In the genomic region with DNA sequence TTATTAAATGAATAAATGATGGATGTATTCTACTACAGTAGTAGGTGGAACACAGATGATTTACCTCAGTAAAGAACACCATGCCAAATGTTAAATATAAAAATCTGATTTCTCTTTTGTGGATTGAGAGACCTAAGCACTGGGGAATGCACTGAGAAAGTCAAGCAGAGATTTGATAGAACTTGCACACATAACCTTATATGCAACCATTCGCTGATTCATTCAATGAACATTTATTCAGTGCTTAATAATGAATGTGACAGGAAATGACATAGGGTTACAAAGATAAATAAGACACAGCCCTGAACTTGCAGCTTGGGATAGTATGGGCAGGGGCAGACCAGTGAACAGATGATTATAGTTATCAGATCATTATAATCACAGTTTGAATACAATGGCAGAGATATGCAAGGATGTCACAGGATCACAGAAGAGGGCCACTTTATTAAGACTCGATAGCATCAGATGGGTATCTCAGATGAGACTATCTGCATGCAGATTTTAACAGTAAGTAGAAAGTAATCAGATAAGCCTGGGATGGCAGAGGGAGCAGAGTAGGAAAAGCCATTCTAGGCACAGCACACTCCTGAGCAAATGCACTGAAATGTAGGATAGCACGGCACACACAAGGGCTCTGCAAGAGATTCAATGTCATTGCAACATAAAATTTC, we compare ENCODE assay signal across 27 cellular contexts.
"Had no signal": no experiment of that assay in that cellular context is flagged by ENCODE, and none has a peak within 500 bp of the region (broad histone marks: within the 10 kb centered on the region; RNA-seq: fewer than 3 reads in every experiment).

No MANE protein-coding gene starts in this region.

- H3K4me1 ChIP-seq: esophagus squamous epithelium, parathyroid adenoma, spleen, upper lobe of right lung had no signal

- H3K9me3 Mint-ChIP-seq: activated naive CD4-positive, alpha-beta T cell treated with anti-CD3 and anti-CD28 coated beads, Interleukin-2, amount 10 ng/mL, durations not matched to agents 7 days and 5 days; stimulated activated naive B cell treated with anti-CD40 and anti-IgM and Interleukin-4, amounts not matched to agents 10 μg/mL and 1 μg/mL and 100 μg/mL, for 72 hours had no signal

- FAIRE-seq: endometrium had no signal

- H3K36me3 ChIP-seq: brain microvascular endothelial cell, esophagus squamous epithelium, neutrophil, spleen, thoracic aorta, upper lobe of right lung had no signal

- H3K27me3 ChIP-seq: brain microvascular endothelial cell, esophagus squamous epithelium, neutrophil, upper lobe of right lung had no signal

- H3K27ac ChIP-seq: brain microvascular endothelial cell, esophagus squamous epithelium, neutrophil, parathyroid adenoma, spleen, thoracic aorta, upper lobe of right lung, VCaP had no signal

- H3K79me2 ChIP-seq: parathyroid adenoma had no signal

- H3K27me3 Mint-ChIP-seq: activated naive CD4-positive, alpha-beta T cell treated with anti-CD3 and anti-CD28 coated beads, Interleukin-2, amount 10 ng/mL, durations not matched to agents 7 days and 5 days; central memory CD8-positive, alpha-beta T cell; T-helper 17 cell had no signal

- H3K9me3 ChIP-seq: esophagus squamous epithelium, neutrophil, spleen, thoracic aorta, upper lobe of right lung had no signal

- DNase-seq: activated CD4-positive, alpha-beta T cell treated with anti-CD3 and anti-CD28 coated beads for 1 hour; activated CD8-positive, alpha-beta memory T cell treated with anti-CD3 and anti-CD28 coated beads for 24 hours; activated CD8-positive, alpha-beta memory T cell treated with anti-CD3 and anti-CD28 coated beads, Interleukin-2, amount 50 U/mL, for 48 hours; activated effector memory CD4-positive, alpha-beta T cell treated with Interleukin-2 at 50 U/mL for 16 hours; activated naive CD4-positive, alpha-beta T cell treated with anti-CD3 and anti-CD28 coated beads, Interleukin-2, amount 10 ng/mL, durations not matched to agents 7 days and 5 days; activated naive CD8-positive, alpha-beta T cell treated with anti-CD3 and anti-CD28 coated beads, Interleukin-2, amount 50 U/mL, for 24 hours; activated T-cell treated with anti-CD3 and anti-CD28 coated beads, Interleukin-2, amount 50 U/mL, for 48 hours; anterior cingulate cortex; brain microvascular endothelial cell; cortex of kidney; esophagus squamous epithelium; foreskin melanocyte; head of caudate nucleus; kidney glomerular epithelial cell; left ventricle myocardium superior; mesenchymal stem cell; naive thymus-derived CD8-positive, alpha-beta T cell; spleen; stimulated activated naive B cell treated with anti-CD40 and anti-IgM and Interleukin-4, amounts not matched to agents 10 μg/mL and 1 μg/mL and 100 μg/mL, for 72 hours; T-helper 17 cell; upper lobe of right lung had no signal

- H3K9ac ChIP-seq: parathyroid adenoma had no signal

- H3K27ac Mint-ChIP-seq: activated naive CD4-positive, alpha-beta T cell treated with anti-CD3 and anti-CD28 coated beads, Interleukin-2, amount 10 ng/mL, durations not matched to agents 7 days and 5 days; activated naive CD8-positive, alpha-beta T cell treated with anti-CD3 and anti-CD28 coated beads, Interleukin-2, amount 50 U/mL, for 24 hours; naive thymus-derived CD8-positive, alpha-beta T cell; stimulated activated naive B cell treated with anti-CD40 and anti-IgM and Interleukin-4, amounts not matched to agents 10 μg/mL and 1 μg/mL and 100 μg/mL, for 72 hours; T-helper 17 cell had no signal

- H3K4me3 Mint-ChIP-seq: activated naive CD4-positive, alpha-beta T cell treated with anti-CD3 and anti-CD28 coated beads, Interleukin-2, amount 10 ng/mL, durations not matched to agents 7 days and 5 days; activated naive CD8-positive, alpha-beta T cell treated with anti-CD3 and anti-CD28 coated beads, Interleukin-2, amount 50 U/mL, for 24 hours; central memory CD8-positive, alpha-beta T cell; naive thymus-derived CD8-positive, alpha-beta T cell; stimulated activated naive B cell treated with anti-CD40 and anti-IgM and Interleukin-4, amounts not matched to agents 10 μg/mL and 1 μg/mL and 100 μg/mL, for 72 hours; T-helper 17 cell had no signal

- H3K4me1 Mint-ChIP-seq: activated naive CD4-positive, alpha-beta T cell treated with anti-CD3 and anti-CD28 coated beads, Interleukin-2, amount 10 ng/mL, durations not matched to agents 7 days and 5 days; activated naive CD8-positive, alpha-beta T cell treated with anti-CD3 and anti-CD28 coated beads, Interleukin-2, amount 50 U/mL, for 24 hours; central memory CD8-positive, alpha-beta T cell; naive thymus-derived CD8-positive, alpha-beta T cell; stimulated activated naive B cell treated with anti-CD40 and anti-IgM and Interleukin-4, amounts not matched to agents 10 μg/mL and 1 μg/mL and 100 μg/mL, for 72 hours; T-helper 17 cell had no signal

- H2AFZ ChIP-seq: parathyroid adenoma had no signal

- H3K4me3 ChIP-seq: esophagus squamous epithelium, spleen, thoracic aorta, upper lobe of right lung had no signal

- ATAC-seq: activated naive CD8-positive, alpha-beta T cell treated with anti-CD3 and anti-CD28 coated beads, Interleukin-2, amount 50 U/mL, for 24 hours; left ventricle myocardium superior; naive thymus-derived CD8-positive, alpha-beta T cell; stimulated activated naive B cell treated with anti-CD40 and anti-IgM and Interleukin-4, amounts not matched to agents 10 μg/mL and 1 μg/mL and 100 μg/mL, for 72 hours; T-helper 17 cell; upper lobe of right lung had no signal

- H3K36me3 Mint-ChIP-seq: activated naive CD4-positive, alpha-beta T cell treated with anti-CD3 and anti-CD28 coated beads, Interleukin-2, amount 10 ng/mL, durations not matched to agents 7 days and 5 days; naive thymus-derived CD8-positive, alpha-beta T cell; stimulated activated naive B cell treated with anti-CD40 and anti-IgM and Interleukin-4, amounts not matched to agents 10 μg/mL and 1 μg/mL and 100 μg/mL, for 72 hours had no signal
